ENCODE assay signal across 22 cellular contexts in the genomic region with DNA sequence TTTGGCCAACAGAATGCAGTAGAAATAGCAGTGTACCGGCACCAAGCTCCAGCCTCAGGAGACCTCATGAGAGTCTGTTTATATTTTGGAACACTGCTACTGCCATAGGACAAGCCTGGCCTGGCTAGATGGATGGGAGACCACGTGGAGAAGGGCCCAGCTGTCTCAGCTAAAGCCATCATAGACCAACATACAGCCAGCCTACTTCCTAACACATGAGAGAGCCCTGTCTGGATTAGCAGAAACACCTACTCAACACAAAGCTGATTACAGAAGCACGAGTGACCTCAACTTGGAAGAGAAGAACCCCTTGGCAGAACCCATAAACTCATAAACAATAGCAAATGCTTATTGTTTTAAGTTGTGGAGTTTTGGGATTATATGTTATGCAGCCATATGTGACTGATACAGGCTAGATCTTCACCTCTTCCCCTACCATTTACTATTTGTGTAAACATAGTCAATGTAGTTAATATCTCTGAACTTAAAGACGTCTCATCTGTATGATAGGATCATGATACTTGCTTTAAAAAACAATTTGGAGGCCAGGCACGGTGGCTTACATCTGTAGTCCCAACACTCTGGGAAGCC.
DNase-seq lines count a peak whose midpoint lies in the region; ATAC-seq and TF ChIP-seq lines count a peak whose summit lies in the region.
"Had no signal": no experiment of that assay in that cellular context is flagged by ENCODE, and none has a peak within 500 bp of the region (broad histone marks: within the 10 kb centered on the region; RNA-seq: fewer than 3 reads in every experiment).

No MANE protein-coding gene starts in this region.

- peak overlapping the region; percentile 34 for H3K27ac Mint-ChIP-seq in activated CD4-positive, alpha-beta T cell treated with anti-CD3 and anti-CD28 coated beads, Interleukin-2, amount 10 ng/mL, durations not matched to agents 7 days and 5 days
- H3K27ac Mint-ChIP-seq: activated naive CD8-positive, alpha-beta T cell treated with anti-CD3 and anti-CD28 coated beads for 36 hours; activated T-helper 1 cell treated with anti-CD3 and anti-CD28 coated beads, Interleukin-12 subunit alpha, Interleukin-12 subunit beta, Interleukin-2, Interleukin-4 antibody, amounts not matched to agents 30 ng/mL and 10 ng/mL and 1 ng/mL, durations not matched to agents 14 hours and 24 hours and 36 hours had no signal

- peaks cover 3% of the 10 kb centered on the region for H3K9me3 Mint-ChIP-seq in activated CD4-positive, alpha-beta T cell treated with anti-CD3 and anti-CD28 coated beads, Interleukin-2, amount 10 ng/mL, durations not matched to agents 7 days and 5 days
- H3K9me3 Mint-ChIP-seq: activated T-helper 1 cell treated with anti-CD3 and anti-CD28 coated beads, Interleukin-12 subunit alpha, Interleukin-12 subunit beta, Interleukin-2, Interleukin-4 antibody, amounts not matched to agents 30 ng/mL and 10 ng/mL and 1 ng/mL, durations not matched to agents 14 hours and 24 hours and 36 hours had no signal

- H3K4me2 ChIP-seq in smooth muscle cell: no peak overlapping the region

- H3K27me3 Mint-ChIP-seq in activated CD4-positive, alpha-beta T cell treated with anti-CD3 and anti-CD28 coated beads, Interleukin-2, amount 10 ng/mL, durations not matched to agents 7 days and 5 days: no peaks in the 10 kb centered on the region
- H3K27me3 Mint-ChIP-seq: activated naive CD8-positive, alpha-beta T cell treated with anti-CD3 and anti-CD28 coated beads for 36 hours had no signal

- H3K9ac ChIP-seq in smooth muscle cell (ENCODE audit: low read depth): no peak overlapping the region

- H3K4me3 Mint-ChIP-seq in activated CD4-positive, alpha-beta T cell treated with anti-CD3 and anti-CD28 coated beads, Interleukin-2, amount 10 ng/mL, durations not matched to agents 7 days and 5 days: no peak overlapping the region
- H3K4me3 Mint-ChIP-seq: activated naive CD8-positive, alpha-beta T cell treated with anti-CD3 and anti-CD28 coated beads for 36 hours; activated T-helper 1 cell treated with anti-CD3 and anti-CD28 coated beads, Interleukin-12 subunit alpha, Interleukin-12 subunit beta, Interleukin-2, Interleukin-4 antibody, amounts not matched to agents 30 ng/mL and 10 ng/mL and 1 ng/mL, durations not matched to agents 14 hours and 24 hours and 36 hours had no signal

- peaks cover 5% of the 10 kb centered on the region for H3F3A ChIP-seq in smooth muscle cell (ENCODE audit: low read depth)

- CTCF ChIA-PET in activated CD4-positive, alpha-beta T cell treated with anti-CD3 and anti-CD28 coated beads, Interleukin-2, amount 10 ng/mL, durations not matched to agents 7 days and 5 days (lab: Charles Lee): interaction anchor here (0.6 to 1.4 kb wide), 3 partner anchors 27 to 214 kb away, joined by 3 to 4 read pairs (median 3); no protein-coding TSS in a partner anchor

- H3K36me3 ChIP-seq in WERI-Rb-1 (no peaks in the 10 kb centered on the region), smooth muscle cell (ENCODE audit: low read depth) (no peaks in the 10 kb centered on the region)
- H3K36me3 ChIP-seq: spleen, stomach, upper lobe of left lung had no signal

- no peaks in the 10 kb centered on the region for H3K79me2 ChIP-seq in smooth muscle cell (ENCODE audit: low read depth)

- no peak overlapping the region for H3K27ac ChIP-seq in WERI-Rb-1
- peak overlapping the region; percentile 91 for H3K27ac ChIP-seq in smooth muscle cell (ENCODE audit: low read depth)
- H3K27ac ChIP-seq: spleen, stomach, upper lobe of left lung had no signal

- H3K4me3 ChIP-seq in WERI-Rb-1 (ENCODE audit: low read depth, low read length): no peak overlapping the region
- no peak overlapping the region for H3K4me3 ChIP-seq in smooth muscle cell
- H3K4me3 ChIP-seq in foreskin fibroblast (ENCODE audit: low read depth in 1 of 2, low read length in 2 of 2): no peak overlapping the region
- H3K4me3 ChIP-seq: spleen, stomach, upper lobe of left lung had no signal

- 83% methylated on average over 5 of the region's 5 CpGs for WGBS in smooth muscle cell (ENCODE audit: low lambda C conversion rate)

- H2AFZ ChIP-seq in smooth muscle cell (ENCODE audit: low read depth): no peak overlapping the region

- H3K4me1 Mint-ChIP-seq in activated CD4-positive, alpha-beta T cell treated with anti-CD3 and anti-CD28 coated beads, Interleukin-2, amount 10 ng/mL, durations not matched to agents 7 days and 5 days: no peaks in the 10 kb centered on the region

- DNase-seq in activated CD4-positive, alpha-beta T cell treated with anti-CD3 and anti-CD28 coated beads, Interleukin-2, amount 10 ng/mL, durations not matched to agents 7 days and 5 days: no peak
- no peak for DNase-seq in activated CD4-positive, alpha-beta T cell treated with anti-CD3 and anti-CD28 coated beads, Interleukin-2, amount 50 U/mL, for 4 hours
- peak; percentile 61 for DNase-seq in WERI-Rb-1
- DNase-seq in iPS-NIHi11 (ENCODE audit: low spot score): peak; percentile 1
- DNase-seq in smooth muscle cell (lab: John Stamatoyannopoulos, UW; ENCODE audit: unreplicated experiment): no peak
- DNase-seq in foreskin fibroblast: no peak
- DNase-seq: 8988T; activated CD4-positive, CD25-positive, alpha-beta regulatory T cell treated with anti-CD3 and anti-CD28 coated beads, Interleukin-2, amount 50 U/mL, for 72 hours; activated naive CD8-positive, alpha-beta T cell treated with anti-CD3 and anti-CD28 coated beads for 36 hours; AML-193; DMS79; hippocampal formation; NCI-H1417 treated with DMSO at 0.1 percent for 48 hours; NCI-H524 treated with DMSO at 0.1 percent for 48 hours; spleen; stimulated activated CD4-positive, alpha-beta T cell treated with anti-CD3 and anti-CD28 coated beads, Interleukin-4, amount 100 ng/mL, for 1 hour; stomach; upper lobe of left lung had no signal

- POLR2A ChIA-PET in activated CD4-positive, alpha-beta T cell treated with anti-CD3 and anti-CD28 coated beads, Interleukin-2, amount 10 ng/mL, durations not matched to agents 7 days and 5 days (lab: Charles Lee): no interaction called here

- no peaks in the 10 kb centered on the region for H3K27me3 ChIP-seq in WERI-Rb-1 (ENCODE audit: insufficient read depth, low read depth, severe bottlenecking)
- no peaks in the 10 kb centered on the region for H3K27me3 ChIP-seq in smooth muscle cell (ENCODE audit: low read depth)
- H3K27me3 ChIP-seq: spleen, stomach, upper lobe of left lung had no signal

- ATAC-seq in HG02610 (IDR thresholded peaks at IDR 0.05; ENCODE audit: unreplicated experiment) (no peak), HG03442 (IDR thresholded peaks at IDR 0.05; ENCODE audit: unreplicated experiment) (no peak)
- ATAC-seq: Right ventricle myocardium inferior had no signal

- peaks cover 8% of the 10 kb centered on the region for H3K4me1 ChIP-seq in smooth muscle cell (ENCODE audit: low read depth)
- H3K4me1 ChIP-seq: upper lobe of left lung had no signal

- H3K9me3 ChIP-seq in WERI-Rb-1 (ENCODE audit: severe bottlenecking) (peaks cover 2% of the 10 kb centered on the region), smooth muscle cell (replicated peaks; ENCODE audit: low read depth) (no peaks in the 10 kb centered on the region)
- H3K9me3 ChIP-seq: spleen, stomach, upper lobe of left lung had no signal

- TF ChIP-seq CTCF in WERI-Rb-1 (IDR thresholded peaks at IDR 0.05; ENCODE audit: low read depth, low read length): no peak
- no peak for TF ChIP-seq CTCF in smooth muscle cell (IDR thresholded peaks at IDR 0.05; ENCODE audit: borderline replicate concordance, insufficient read depth, poor library complexity, severe bottlenecking)
- no peak for TF ChIP-seq CTCF in foreskin fibroblast (IDR thresholded peaks at IDR 0.05; ENCODE audit: low read depth, low read length)

- H3K36me3 Mint-ChIP-seq in activated CD4-positive, alpha-beta T cell treated with anti-CD3 and anti-CD28 coated beads, Interleukin-2, amount 10 ng/mL, durations not matched to agents 7 days and 5 days (ENCODE audit: low read depth): peaks cover 4% of the 10 kb centered on the region
- H3K36me3 Mint-ChIP-seq: activated naive CD8-positive, alpha-beta T cell treated with anti-CD3 and anti-CD28 coated beads for 36 hours had no signal

- no peaks in the 10 kb centered on the region for H4K20me1 ChIP-seq in smooth muscle cell (ENCODE audit: low read depth)

Comparison
In these comparisons a context has a peak if more than half of its experiments do, and no peak if none do; other contexts are left out.
1. DNase-seq: peak in WERI-Rb-1 (single experiment) and iPS-NIHi11 (single experiment); none in activated CD4-positive, alpha-beta T cell treated with anti-CD3 and anti-CD28 coated beads, Interleukin-2, amount 10 ng/mL, durations not matched to agents 7 days and 5 days (single experiment), activated CD4-positive, alpha-beta T cell treated with anti-CD3 and anti-CD28 coated beads, Interleukin-2, amount 50 U/mL, for 4 hours (0 of 2), smooth muscle cell (single experiment) and foreskin fibroblast (0 of 2).